ENCODE assay signal across 22 cellular contexts in the genomic region with DNA sequence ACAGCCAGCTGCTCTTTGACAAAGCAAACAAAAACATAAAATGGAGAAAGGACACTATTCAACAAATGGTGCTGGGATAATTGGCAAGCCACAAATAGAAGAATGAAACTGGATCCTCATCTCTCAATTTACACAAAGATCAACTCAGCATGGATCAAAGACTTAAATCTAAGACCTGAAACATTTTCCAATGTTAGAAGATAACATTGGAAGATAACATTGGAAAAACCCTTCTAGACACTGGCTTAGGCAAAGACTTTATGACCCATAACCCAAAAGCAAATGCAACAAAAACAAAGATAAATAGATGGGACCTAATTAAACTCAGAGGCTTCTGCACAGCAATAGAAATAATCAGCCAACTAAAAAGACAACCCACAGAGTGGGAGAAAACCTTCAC.
"Had no signal": no experiment of that assay in that cellular context is flagged by ENCODE, and none has a peak within 500 bp of the region (broad histone marks: within the 10 kb centered on the region; RNA-seq: fewer than 3 reads in every experiment).

No MANE protein-coding gene starts in this region.

- DNase-seq: activated CD4-positive, alpha-beta T cell treated with anti-CD3 and anti-CD28 coated beads, Interleukin-2, amount 50 U/mL, for 4 hours; activated naive CD8-positive, alpha-beta T cell treated with anti-CD3 and anti-CD28 coated beads for 36 hours; amniotic stem cell; effector CD8-positive, alpha-beta T cell; heart left ventricle; kidney; left ventricle myocardium inferior; mammary epithelial cell; midbrain; nephron progenitor cell; nucleus accumbens; posterior cingulate gyrus; sigmoid colon; spleen; stimulated activated naive B cell treated with anti-CD40 and anti-IgM and Interleukin-4, amounts not matched to agents 10 μg/mL and 1 μg/mL and 100 μg/mL, for 72 hours; upper lobe of left lung had no signal

- H3K4me3 Mint-ChIP-seq: activated naive CD8-positive, alpha-beta T cell treated with anti-CD3 and anti-CD28 coated beads for 36 hours; activated T-helper 1 cell treated with anti-CD3 and anti-CD28 coated beads, Interleukin-12 subunit alpha, Interleukin-12 subunit beta, Interleukin-2, Interleukin-4 antibody, amounts not matched to agents 30 ng/mL and 10 ng/mL and 1 ng/mL, durations not matched to agents 14 hours and 24 hours and 36 hours; dendritic cell treated with granulocyte-macrophage colony-stimulating factor and Interleukin-4, amounts not matched to agents 40 ng/mL and 50 ng/mL, for 4 days; nephron progenitor cell; stimulated activated naive B cell treated with anti-CD40 and anti-IgM and Interleukin-4, amounts not matched to agents 10 μg/mL and 1 μg/mL and 100 μg/mL, for 72 hours had no signal

- H3K27ac ChIP-seq: cardiac muscle cell, gastroesophageal sphincter, heart left ventricle, left ventricle myocardium inferior, sigmoid colon, spleen, thoracic aorta, upper lobe of left lung had no signal

- H3K4me1 Mint-ChIP-seq: activated naive CD8-positive, alpha-beta T cell treated with anti-CD3 and anti-CD28 coated beads for 36 hours; nephron progenitor cell; stimulated activated naive B cell treated with anti-CD40 and anti-IgM and Interleukin-4, amounts not matched to agents 10 μg/mL and 1 μg/mL and 100 μg/mL, for 72 hours had no signal

- H3K36me3 Mint-ChIP-seq: activated naive CD8-positive, alpha-beta T cell treated with anti-CD3 and anti-CD28 coated beads for 36 hours; stimulated activated naive B cell treated with anti-CD40 and anti-IgM and Interleukin-4, amounts not matched to agents 10 μg/mL and 1 μg/mL and 100 μg/mL, for 72 hours had no signal

- H3K9me3 Mint-ChIP-seq: activated T-helper 1 cell treated with anti-CD3 and anti-CD28 coated beads, Interleukin-12 subunit alpha, Interleukin-12 subunit beta, Interleukin-2, Interleukin-4 antibody, amounts not matched to agents 30 ng/mL and 10 ng/mL and 1 ng/mL, durations not matched to agents 14 hours and 24 hours and 36 hours; stimulated activated naive B cell treated with anti-CD40 and anti-IgM and Interleukin-4, amounts not matched to agents 10 μg/mL and 1 μg/mL and 100 μg/mL, for 72 hours had no signal

- H3K27me3 Mint-ChIP-seq: activated naive CD8-positive, alpha-beta T cell treated with anti-CD3 and anti-CD28 coated beads for 36 hours; dendritic cell treated with granulocyte-macrophage colony-stimulating factor and Interleukin-4, amounts not matched to agents 40 ng/mL and 50 ng/mL, for 4 days; stimulated activated naive B cell treated with anti-CD40 and anti-IgM and Interleukin-4, amounts not matched to agents 10 μg/mL and 1 μg/mL and 100 μg/mL, for 72 hours had no signal

- H3K4me1 ChIP-seq: gastroesophageal sphincter, heart left ventricle, left ventricle myocardium inferior, sigmoid colon, spleen, upper lobe of left lung had no signal

- FAIRE-seq: kidney had no signal

- H3K9me3 ChIP-seq: sigmoid colon, thoracic aorta, upper lobe of left lung had no signal

- H3K27ac Mint-ChIP-seq: activated naive CD8-positive, alpha-beta T cell treated with anti-CD3 and anti-CD28 coated beads for 36 hours; activated T-helper 1 cell treated with anti-CD3 and anti-CD28 coated beads, Interleukin-12 subunit alpha, Interleukin-12 subunit beta, Interleukin-2, Interleukin-4 antibody, amounts not matched to agents 30 ng/mL and 10 ng/mL and 1 ng/mL, durations not matched to agents 14 hours and 24 hours and 36 hours; dendritic cell treated with granulocyte-macrophage colony-stimulating factor and Interleukin-4, amounts not matched to agents 40 ng/mL and 50 ng/mL, for 4 days; nephron progenitor cell; stimulated activated naive B cell treated with anti-CD40 and anti-IgM and Interleukin-4, amounts not matched to agents 10 μg/mL and 1 μg/mL and 100 μg/mL, for 72 hours had no signal

- ATAC-seq: esophagus mucosa; gastroesophageal sphincter; heart left ventricle; stimulated activated naive B cell treated with anti-CD40 and anti-IgM and Interleukin-4, amounts not matched to agents 10 μg/mL and 1 μg/mL and 100 μg/mL, for 72 hours had no signal

- H3K4me3 ChIP-seq: cardiac muscle cell, gastroesophageal sphincter, heart left ventricle, left ventricle myocardium inferior, sigmoid colon, spleen, thoracic aorta, upper lobe of left lung had no signal

- H3K27me3 ChIP-seq: cardiac muscle cell, gastroesophageal sphincter, heart left ventricle, sigmoid colon, spleen, upper lobe of left lung had no signal

- H3K36me3 ChIP-seq: cardiac muscle cell, gastroesophageal sphincter, heart left ventricle, left ventricle myocardium inferior, sigmoid colon, spleen, thoracic aorta, upper lobe of left lung had no signal
